10 cellular contexts compared by ENCODE assay signal in the genomic region with DNA sequence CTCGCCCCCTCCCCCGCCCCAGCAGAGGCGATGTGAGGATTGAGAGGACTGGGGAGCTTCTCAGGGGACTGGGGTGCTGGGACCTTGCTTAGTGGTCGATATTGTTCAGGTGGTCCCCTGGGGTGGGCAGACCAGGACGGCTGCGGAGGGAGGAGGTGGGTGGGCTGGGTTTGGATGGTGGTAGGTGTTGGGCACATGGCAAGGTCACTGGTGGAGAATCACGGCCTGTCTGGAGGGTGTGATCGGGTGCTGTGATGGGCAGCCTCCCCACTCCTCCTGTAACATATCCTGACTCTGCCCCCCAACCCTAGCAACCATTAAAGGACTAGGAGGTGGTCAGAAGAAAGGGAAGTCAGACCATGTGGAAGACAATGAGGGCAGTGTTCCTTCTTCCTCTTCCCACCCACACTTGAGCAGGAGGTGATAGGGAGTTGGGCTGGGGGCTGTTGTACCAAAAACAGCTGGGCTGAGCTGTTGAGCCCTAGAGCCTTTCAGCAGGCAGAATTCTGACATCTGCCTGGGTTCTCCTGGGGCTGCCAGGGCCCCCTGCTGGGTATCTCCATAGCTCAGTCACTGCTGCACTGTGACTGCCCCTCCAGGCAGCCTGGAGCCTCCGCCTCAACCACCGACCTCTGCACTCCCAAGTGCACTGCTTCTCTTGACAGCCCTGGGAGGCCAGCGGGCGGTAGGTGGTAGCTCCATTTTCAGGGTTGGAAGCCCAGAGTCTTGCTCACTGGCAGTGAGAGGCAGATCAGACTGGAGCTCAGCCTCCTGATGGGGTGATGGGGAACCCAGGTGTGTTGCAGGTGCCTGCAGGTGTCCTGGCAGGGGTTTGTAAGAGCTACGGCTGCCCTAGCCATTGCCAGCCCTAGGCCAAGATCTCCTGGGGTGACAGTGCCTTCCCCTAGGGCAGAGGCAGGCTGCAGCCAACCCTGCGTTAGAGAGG. TPM values are rescaled to one million over a fixed set of nuclear protein-coding genes. Genes with fewer than 3 reads are reported as not detected.
DNase-seq lines count a peak whose midpoint lies in the region; ATAC-seq lines count a peak whose summit lies in the region.
"Had no signal": no experiment of that assay in that cellular context is flagged by ENCODE, and none has a peak within 500 bp of the region (broad histone marks: within the 10 kb centered on the region; RNA-seq: fewer than 3 reads in every experiment).

No MANE protein-coding gene starts in this region.

- H3K18ac ChIP-seq in mesendoderm (ENCODE audit: low read length): no peak overlapping the region

- H4K5ac ChIP-seq in mesendoderm (ENCODE audit: low read length): no peak overlapping the region

- no peak overlapping the region for H2BK5ac ChIP-seq in mesendoderm (ENCODE audit: low read length)

- no peak overlapping the region for H3K9ac ChIP-seq in mesendoderm (ENCODE audit: low read length)
- H3K9ac ChIP-seq: parathyroid adenoma had no signal

- H3K36me3 ChIP-seq in H7 (replicated peaks; ENCODE audit: control insufficient read depth, insufficient read depth, low read length) (peaks cover 1% of the 10 kb centered on the region), mesendoderm (ENCODE audit: control insufficient read depth, insufficient read depth, low read length) (no peaks in the 10 kb centered on the region)

- H2BK15ac ChIP-seq in mesendoderm (replicated peaks; ENCODE audit: low read depth): no peak overlapping the region

- H3K4me1 ChIP-seq in mesendoderm (ENCODE audit: control insufficient read depth, low read depth, low read length): peaks cover 15% of the 10 kb centered on the region

- H3K56ac ChIP-seq in mesendoderm (ENCODE audit: low read length): no peak overlapping the region

- H2BK120ac ChIP-seq in mesendoderm (ENCODE audit: low read depth, low read length): no peak overlapping the region

- no peaks in the 10 kb centered on the region for H3K79me2 ChIP-seq in mesendoderm (ENCODE audit: control insufficient read depth, insufficient read depth, low read length)
- H3K79me2 ChIP-seq: parathyroid adenoma had no signal

- WGBS in mesendoderm (ENCODE audit: extremely low coverage, insufficient coverage, low lambda C conversion rate): no CpG with 5 or more reads among the region's 14 CpGs

- DNase-seq in D341Med (ENCODE audit: low spot score) (peak; percentile 55), H7 (peak; percentile 75), SK-MEL-5 (ENCODE audit: low read depth, low spot score) (peak; percentile 7), mesendoderm (peak; percentile 39), NCI-H748 (lab: John Stamatoyannopoulos, UW; ENCODE audit: unreplicated experiment) (no peak)
- DNase-seq in stimulated activated CD4-positive, alpha-beta T cell treated with anti-CD3 and anti-CD28 coated beads, Interleukin-12 subunit alpha, Interleukin-12 subunit beta, amount 100 ng/mL, for 4 hours: no peak
- DNase-seq: activated naive CD8-positive, alpha-beta T cell treated with anti-CD3 and anti-CD28 coated beads for 36 hours had no signal

- no peak overlapping the region for H3K4me2 ChIP-seq in mesendoderm (ENCODE audit: low read length)

- no peak overlapping the region for H3K4me3 ChIP-seq in H7 (ENCODE audit: insufficient read depth, low read depth, low read length)
- no peak overlapping the region for H3K4me3 ChIP-seq in mesendoderm (ENCODE audit: low read length)

- H3K79me1 ChIP-seq in mesendoderm (ENCODE audit: low read length): no peaks in the 10 kb centered on the region

- no peak overlapping the region for H3K23ac ChIP-seq in mesendoderm (ENCODE audit: low read length)

- in situ Hi-C loops in SK-MEL-5 (cut with HindIII; ENCODE audit: low pct_unique_long_range_greater_than_20kb, low sequenced_read_pairs): no loop called here

- no peak for ATAC-seq in GM18498 (IDR thresholded peaks at IDR 0.05; ENCODE audit: unreplicated experiment)

- no peak overlapping the region for H3K27ac ChIP-seq in mesendoderm (ENCODE audit: low read depth, low read length)
- H3K27ac ChIP-seq: parathyroid adenoma had no signal

- no peak overlapping the region for H4K8ac ChIP-seq in mesendoderm (ENCODE audit: low read depth, low read length)

- H2AK5ac ChIP-seq in mesendoderm (ENCODE audit: low read length): no peak overlapping the region

- no peak overlapping the region for H3K4ac ChIP-seq in mesendoderm (ENCODE audit: low read depth, low read length)

- H3K27me3 ChIP-seq in H7 (ENCODE audit: control insufficient read depth, insufficient read depth, low read length) (no peaks in the 10 kb centered on the region; the same call in 1 of the 2 replicates), mesendoderm (ENCODE audit: insufficient read depth, low read length, poor library complexity) (no peaks in the 10 kb centered on the region)

RNA-seq across cellular contexts. Expression of a gene that starts 15.3 kb away (rescaled TPM):
- 4.8 and 5.2 TPM in 2 replicates for total RNA-seq in H7 (2014; rRNA removed; shearing (Covaris generic))
- total RNA-seq in SK-MEL-5 (2014; rRNA removed; shearing (Covaris generic)): 1.9 and 2.6 TPM in 2 replicates
- 4.2 and 5.6 TPM in 2 replicates for polyA plus RNA-seq in SK-MEL-5 (2015; cell fraction: cytosol; rRNA removed)
- polyA plus RNA-seq in SK-MEL-5 (2015; cell fraction: nucleus; rRNA removed): 11.8 and 21.6 TPM in 2 replicates
- polyA plus RNA-seq in mesendoderm (2013, experiment 1 of 2): 1.7 TPM
- polyA plus RNA-seq in mesendoderm (2013, experiment 2 of 2): 1.3 TPM

RNA-seq across cellular contexts. Expression of a gene that starts 36.1 kb away (rescaled TPM):
- total RNA-seq in H7 (2014; rRNA removed; shearing (Covaris generic)): 23.3 and 28.5 TPM in 2 replicates
- 13.4 and 15.4 TPM in 2 replicates for total RNA-seq in SK-MEL-5 (2014; rRNA removed; shearing (Covaris generic))
- 18.8 and 23.8 TPM in 2 replicates for polyA plus RNA-seq in SK-MEL-5 (2015; cell fraction: cytosol; rRNA removed)
- polyA plus RNA-seq in SK-MEL-5 (2015; cell fraction: nucleus; rRNA removed): 55.9 and 76.7 TPM in 2 replicates
- polyA plus RNA-seq in mesendoderm (2013, experiment 1 of 2): 9.5 TPM
- polyA plus RNA-seq in mesendoderm (2013, experiment 2 of 2): 8.7 TPM

RNA-seq across cellular contexts. Expression of a gene that starts 49.6 kb away (rescaled TPM):
- not detected in 2 replicates for total RNA-seq in H7 (2014; rRNA removed; shearing (Covaris generic))
- not detected in 2 replicates for total RNA-seq in SK-MEL-5 (2014; rRNA removed; shearing (Covaris generic))
- not detected in 2 replicates for polyA plus RNA-seq in SK-MEL-5 (2015; cell fraction: cytosol; rRNA removed)
- not detected in 2 replicates for polyA plus RNA-seq in SK-MEL-5 (2015; cell fraction: nucleus; rRNA removed)
- not detected for polyA plus RNA-seq in mesendoderm (2013, experiment 1 of 2)
- not detected for polyA plus RNA-seq in mesendoderm (2013, experiment 2 of 2)
- total RNA-seq: activated naive CD8-positive, alpha-beta T cell treated with anti-CD3 and anti-CD28 coated beads for 36 hours; endothelial cell of umbilical vein had no signal
- polyA plus RNA-seq: endothelial cell of umbilical vein had no signal

Comparison
In these comparisons a context has a peak if more than half of its experiments do, and no peak if none do; other contexts are left out.
1. DNase-seq: peak in D341Med (single experiment), H7 (single experiment), SK-MEL-5 (single experiment) and mesendoderm (single experiment); none in stimulated activated CD4-positive, alpha-beta T cell treated with anti-CD3 and anti-CD28 coated beads, Interleukin-12 subunit alpha, Interleukin-12 subunit beta, amount 100 ng/mL, for 4 hours (single experiment) and NCI-H748 (single experiment).